In the genomic region with DNA sequence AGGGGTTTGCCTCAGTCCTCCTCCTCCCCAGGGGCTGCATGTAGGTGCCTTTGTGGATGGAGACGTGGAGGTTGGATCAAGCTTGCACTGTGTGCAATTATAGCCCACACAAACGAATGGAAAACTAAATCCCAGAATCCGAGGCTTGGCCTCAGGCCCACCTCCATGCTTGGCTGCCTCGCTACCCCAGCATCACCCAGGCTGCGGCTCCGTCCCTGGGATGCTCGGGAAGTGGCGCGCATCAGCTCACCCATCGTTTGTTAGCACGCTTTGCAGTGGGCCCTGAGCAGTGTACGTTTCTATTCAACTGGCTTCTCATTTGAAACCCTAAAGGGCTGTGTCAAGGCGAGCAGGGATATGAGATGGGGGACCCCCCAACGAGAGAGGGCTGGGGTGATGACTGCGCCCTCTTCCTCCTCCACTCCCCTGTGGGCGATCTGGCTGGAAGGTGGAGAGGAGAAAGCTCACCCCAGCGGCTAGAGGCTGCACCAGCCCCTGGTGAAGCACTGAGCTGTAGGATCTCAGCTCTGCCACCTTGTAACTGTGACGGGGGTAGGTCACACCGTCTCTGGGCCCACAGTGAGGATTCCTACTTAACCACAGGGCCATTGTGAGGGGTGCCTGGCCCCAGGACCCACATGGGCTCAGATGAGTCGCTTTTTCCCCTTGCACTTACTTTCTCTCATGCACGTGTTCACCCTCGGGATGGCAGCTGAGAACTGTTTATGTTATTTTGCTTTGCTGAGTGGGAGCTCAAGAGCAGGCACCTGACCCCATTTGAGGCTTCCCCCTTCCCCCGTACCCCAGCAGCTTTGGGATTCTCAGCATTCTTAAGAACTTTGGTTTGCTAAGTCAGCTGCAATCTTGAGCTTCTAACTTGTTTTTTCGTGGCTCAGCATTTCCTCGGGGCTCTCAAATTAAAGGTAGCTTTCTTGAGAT, we compare ENCODE assay signal across 15 cellular contexts. TPM values are rescaled to one million over a fixed set of nuclear protein-coding genes. Genes with fewer than 3 reads are reported as not detected.
DNase-seq lines count a peak whose midpoint lies in the region; ATAC-seq and TF ChIP-seq lines count a peak whose summit lies in the region.
"Had no signal": no experiment of that assay in that cellular context is flagged by ENCODE, and none has a peak within 500 bp of the region (broad histone marks: within the 10 kb centered on the region; RNA-seq: fewer than 3 reads in every experiment).

No MANE protein-coding gene starts in this region.

- WGBS in mesendoderm (ENCODE audit: extremely low coverage, insufficient coverage, low lambda C conversion rate), result no CpG with 5 or more reads among the region's 25 CpGs

- no peak overlapping the region for H4K5ac ChIP-seq in mesendoderm (ENCODE audit: low read length)

- TF ChIP-seq CTCF in natural killer cell (IDR thresholded peaks at IDR 0.05), result no peak
- TF ChIP-seq CTCF in fibroblast of the aortic adventitia (IDR thresholded peaks at IDR 0.05; ENCODE audit: insufficient read depth, low read length), result no peak

- peaks cover 3% of the 10 kb centered on the region for H3K9me3 Mint-ChIP-seq in natural killer cell treated with Interleukin-12 subunit alpha and Interleukin-12 subunit beta and Interleukin-15 and Interleukin-18, amount 100 ng/mL, for 72 hours
- peaks cover 0 to 7% of the 10 kb centered on the region in 2 donors for H3K9me3 Mint-ChIP-seq in natural killer cell
- peaks cover 3% of the 10 kb centered on the region for H3K9me3 Mint-ChIP-seq in activated CD4-positive, alpha-beta memory T cell treated with anti-CD3 and anti-CD28 coated beads, Interleukin-2, amount 10 ng/mL, durations not matched to agents 7 days and 5 days

- H3K18ac ChIP-seq in mesendoderm (ENCODE audit: low read length), result no peak overlapping the region

- H3K23ac ChIP-seq in mesendoderm (ENCODE audit: low read length), result no peak overlapping the region

- intact Hi-C loops in natural killer cell (cut with micrococcal nuclease), result no loop called here

- H3K4ac ChIP-seq in mesendoderm (ENCODE audit: low read depth, low read length), result no peak overlapping the region

- no peak overlapping the region for H3K27ac ChIP-seq in mesendoderm (ENCODE audit: low read depth, low read length)
- H3K27ac ChIP-seq: neutrophil had no signal

- H3K36me3 Mint-ChIP-seq in natural killer cell treated with Interleukin-12 subunit alpha and Interleukin-12 subunit beta and Interleukin-15 and Interleukin-18, amount 100 ng/mL, for 72 hours, result peaks cover 6% of the 10 kb centered on the region
- peaks cover 8% of the 10 kb centered on the region for H3K36me3 Mint-ChIP-seq in natural killer cell
- H3K36me3 Mint-ChIP-seq in activated CD4-positive, alpha-beta memory T cell treated with anti-CD3 and anti-CD28 coated beads, Interleukin-2, amount 10 ng/mL, durations not matched to agents 7 days and 5 days (ENCODE audit: low read depth), result no peaks in the 10 kb centered on the region

- no peaks in the 10 kb centered on the region for H3K79me1 ChIP-seq in mesendoderm (ENCODE audit: low read length)

- H3K27ac Mint-ChIP-seq in natural killer cell treated with Interleukin-12 subunit alpha and Interleukin-12 subunit beta and Interleukin-15 and Interleukin-18, amount 100 ng/mL, for 72 hours, result no peak overlapping the region
- H3K27ac Mint-ChIP-seq in natural killer cell, result no peak overlapping the region
- no peak overlapping the region for H3K27ac Mint-ChIP-seq in activated CD4-positive, alpha-beta memory T cell treated with anti-CD3 and anti-CD28 coated beads, Interleukin-2, amount 10 ng/mL, durations not matched to agents 7 days and 5 days
- H3K27ac Mint-ChIP-seq: activated T-helper 1 cell treated with anti-CD3 and anti-CD28 coated beads, Interleukin-12 subunit alpha, Interleukin-12 subunit beta, Interleukin-2, Interleukin-4 antibody, amounts not matched to agents 30 ng/mL and 10 ng/mL and 1 ng/mL, durations not matched to agents 14 hours and 24 hours and 36 hours; dendritic cell treated with granulocyte-macrophage colony-stimulating factor and Interleukin-4, amounts not matched to agents 40 ng/mL and 50 ng/mL, for 4 days had no signal

- no peaks in the 10 kb centered on the region for H3K27me3 ChIP-seq in mesendoderm (ENCODE audit: insufficient read depth, low read length, poor library complexity)
- H3K27me3 ChIP-seq: tibial nerve had no signal

- no peak overlapping the region for H3K4me3 ChIP-seq in fibroblast of the aortic adventitia (ENCODE audit: low read depth, low read length)
- no peak overlapping the region for H3K4me3 ChIP-seq in mesendoderm (ENCODE audit: low read length)
- H3K4me3 ChIP-seq: tibial nerve had no signal

- H3K4me1 Mint-ChIP-seq in natural killer cell treated with Interleukin-12 subunit alpha and Interleukin-12 subunit beta and Interleukin-15 and Interleukin-18, amount 100 ng/mL, for 72 hours (ENCODE audit: low read depth in 2 of 2), result no peaks in the 10 kb centered on the region
- no peaks in the 10 kb centered on the region for H3K4me1 Mint-ChIP-seq in natural killer cell
- H3K4me1 Mint-ChIP-seq in activated CD4-positive, alpha-beta memory T cell treated with anti-CD3 and anti-CD28 coated beads, Interleukin-2, amount 10 ng/mL, durations not matched to agents 7 days and 5 days, result no peaks in the 10 kb centered on the region

- ATAC-seq in natural killer cell treated with Interleukin-12 subunit alpha and Interleukin-12 subunit beta and Interleukin-15 and Interleukin-18, amount 100 ng/mL, for 72 hours, result peak; percentile 43 to 62
- ATAC-seq in natural killer cell, result no peak
- ATAC-seq: PC-3 had no signal

- no peaks in the 10 kb centered on the region for H3K36me3 ChIP-seq in mesendoderm (ENCODE audit: control insufficient read depth, insufficient read depth, low read length)
- H3K36me3 ChIP-seq: neutrophil had no signal

- no peak overlapping the region for H2BK120ac ChIP-seq in mesendoderm (ENCODE audit: low read depth, low read length)

- POLR2A ChIA-PET in activated CD4-positive, alpha-beta memory T cell treated with anti-CD3 and anti-CD28 coated beads, Interleukin-2, amount 10 ng/mL, durations not matched to agents 7 days and 5 days (lab: Charles Lee), result interaction anchor here (0.5 kb wide), 1 partner anchor 15 kb away, joined by 3 read pairs; no protein-coding TSS in a partner anchor

- H3K4me2 ChIP-seq in mesendoderm (ENCODE audit: low read length), result no peak overlapping the region

- H3K56ac ChIP-seq in mesendoderm (ENCODE audit: low read length), result no peak overlapping the region

- CTCF ChIA-PET in activated CD4-positive, alpha-beta memory T cell treated with anti-CD3 and anti-CD28 coated beads, Interleukin-2, amount 10 ng/mL, durations not matched to agents 7 days and 5 days (lab: Charles Lee), result interaction anchor here (2.5 kb wide), 1 partner anchor 10 kb away, joined by 23 read pairs; no protein-coding TSS in a partner anchor

- no peak overlapping the region for H2AK5ac ChIP-seq in mesendoderm (ENCODE audit: low read length)

- no peak for DNase-seq in natural killer cell treated with Interleukin-12 subunit alpha and Interleukin-12 subunit beta and Interleukin-15 and Interleukin-18, amount 100 ng/mL, for 72 hours (ENCODE audit: low spot score)
- DNase-seq in natural killer cell (no peak), fibroblast of the aortic adventitia (ENCODE audit: low read depth) (peak; percentile 11), mesendoderm (peak; percentile 64), NCI-H1694 treated with DMSO at 0.1 percent for 48 hours (lab: John Stamatoyannopoulos, UW) (no peak), RKO (ENCODE audit: low spot score) (no peak), NCI-H1930 (lab: John Stamatoyannopoulos, UW) (no peak)
- no peak for DNase-seq in activated CD4-positive, alpha-beta memory T cell treated with anti-CD3 and anti-CD28 coated beads, Interleukin-2, amount 10 ng/mL, durations not matched to agents 7 days and 5 days
- DNase-seq: GDM1, NCI-H1417 treated with DMSO at 0.1 percent for 48 hours, PC-3 had no signal

- H3K9ac ChIP-seq in mesendoderm (ENCODE audit: low read length), result no peak overlapping the region

- no peak overlapping the region for H4K8ac ChIP-seq in mesendoderm (ENCODE audit: low read depth, low read length)

- no peak overlapping the region for H3K4me3 Mint-ChIP-seq in natural killer cell treated with Interleukin-12 subunit alpha and Interleukin-12 subunit beta and Interleukin-15 and Interleukin-18, amount 100 ng/mL, for 72 hours
- no peak overlapping the region for H3K4me3 Mint-ChIP-seq in natural killer cell
- no peak overlapping the region for H3K4me3 Mint-ChIP-seq in activated CD4-positive, alpha-beta memory T cell treated with anti-CD3 and anti-CD28 coated beads, Interleukin-2, amount 10 ng/mL, durations not matched to agents 7 days and 5 days
- H3K4me3 Mint-ChIP-seq: activated T-helper 1 cell treated with anti-CD3 and anti-CD28 coated beads, Interleukin-12 subunit alpha, Interleukin-12 subunit beta, Interleukin-2, Interleukin-4 antibody, amounts not matched to agents 30 ng/mL and 10 ng/mL and 1 ng/mL, durations not matched to agents 14 hours and 24 hours and 36 hours; dendritic cell treated with granulocyte-macrophage colony-stimulating factor and Interleukin-4, amounts not matched to agents 40 ng/mL and 50 ng/mL, for 4 days had no signal

- H3K27me3 Mint-ChIP-seq in natural killer cell treated with Interleukin-12 subunit alpha and Interleukin-12 subunit beta and Interleukin-15 and Interleukin-18, amount 100 ng/mL, for 72 hours, result peaks cover 17 to 33% of the 10 kb centered on the region in 2 donors
- peaks cover 13 to 24% of the 10 kb centered on the region in 2 donors for H3K27me3 Mint-ChIP-seq in natural killer cell (ENCODE audit: low read depth in 2 of 2)
- H3K27me3 Mint-ChIP-seq in activated CD4-positive, alpha-beta memory T cell treated with anti-CD3 and anti-CD28 coated beads, Interleukin-2, amount 10 ng/mL, durations not matched to agents 7 days and 5 days, result peaks cover 6% of the 10 kb centered on the region

- H3K4me1 ChIP-seq in mesendoderm (ENCODE audit: control insufficient read depth, low read depth, low read length), result no peaks in the 10 kb centered on the region

- no peaks in the 10 kb centered on the region for H3K79me2 ChIP-seq in mesendoderm (ENCODE audit: control insufficient read depth, insufficient read depth, low read length)

- H2BK15ac ChIP-seq in mesendoderm (replicated peaks; ENCODE audit: low read depth), result no peak overlapping the region

- H2BK5ac ChIP-seq in mesendoderm (ENCODE audit: low read length), result no peak overlapping the region

RNA-seq across cellular contexts. Expression of gene BTBD16, which starts 12.7 kb away (rescaled TPM):
- not detected for total RNA-seq in natural killer cell treated with Interleukin-12 subunit alpha and Interleukin-12 subunit beta and Interleukin-15 and Interleukin-18, amount 100 ng/mL, for 72 hours
- total RNA-seq in natural killer cell (not detected), fibroblast of the aortic adventitia (ENCODE audit: low replicate concordance) (0.09 TPM in 1 of 2 replicates, not detected in the other)
- polyA plus RNA-seq in mesendoderm (2013, experiment 1 of 2), result 0.14 TPM
- polyA plus RNA-seq in mesendoderm (2013, experiment 2 of 2), result 0.03 TPM
- not detected for total RNA-seq in activated CD4-positive, alpha-beta memory T cell treated with anti-CD3 and anti-CD28 coated beads, Interleukin-2, amount 10 ng/mL, durations not matched to agents 7 days and 5 days
- total RNA-seq: activated T-helper 1 cell treated with anti-CD3 and anti-CD28 coated beads, Interleukin-12 subunit alpha, Interleukin-12 subunit beta, Interleukin-2, Interleukin-4 antibody, amounts not matched to agents 30 ng/mL and 10 ng/mL and 1 ng/mL, durations not matched to agents 14 hours and 24 hours and 36 hours; PC-3 had no signal

Comparison
In these comparisons a context has a peak if more than half of its experiments do, and no peak if none do; other contexts are left out.
1. ATAC-seq: peak in natural killer cell treated with Interleukin-12 subunit alpha and Interleukin-12 subunit beta and Interleukin-15 and Interleukin-18, amount 100 ng/mL, for 72 hours (2 of 2); none in natural killer cell (0 of 3).
2. DNase-seq: peak in fibroblast of the aortic adventitia (single experiment) and mesendoderm (single experiment); none in natural killer cell treated with Interleukin-12 subunit alpha and Interleukin-12 subunit beta and Interleukin-15 and Interleukin-18, amount 100 ng/mL, for 72 hours (single experiment), natural killer cell (single experiment), NCI-H1694 treated with DMSO at 0.1 percent for 48 hours (single experiment), RKO (single experiment), activated CD4-positive, alpha-beta memory T cell treated with anti-CD3 and anti-CD28 coated beads, Interleukin-2, amount 10 ng/mL, durations not matched to agents 7 days and 5 days (single experiment) and NCI-H1930 (0 of 2).